In the genomic region with DNA sequence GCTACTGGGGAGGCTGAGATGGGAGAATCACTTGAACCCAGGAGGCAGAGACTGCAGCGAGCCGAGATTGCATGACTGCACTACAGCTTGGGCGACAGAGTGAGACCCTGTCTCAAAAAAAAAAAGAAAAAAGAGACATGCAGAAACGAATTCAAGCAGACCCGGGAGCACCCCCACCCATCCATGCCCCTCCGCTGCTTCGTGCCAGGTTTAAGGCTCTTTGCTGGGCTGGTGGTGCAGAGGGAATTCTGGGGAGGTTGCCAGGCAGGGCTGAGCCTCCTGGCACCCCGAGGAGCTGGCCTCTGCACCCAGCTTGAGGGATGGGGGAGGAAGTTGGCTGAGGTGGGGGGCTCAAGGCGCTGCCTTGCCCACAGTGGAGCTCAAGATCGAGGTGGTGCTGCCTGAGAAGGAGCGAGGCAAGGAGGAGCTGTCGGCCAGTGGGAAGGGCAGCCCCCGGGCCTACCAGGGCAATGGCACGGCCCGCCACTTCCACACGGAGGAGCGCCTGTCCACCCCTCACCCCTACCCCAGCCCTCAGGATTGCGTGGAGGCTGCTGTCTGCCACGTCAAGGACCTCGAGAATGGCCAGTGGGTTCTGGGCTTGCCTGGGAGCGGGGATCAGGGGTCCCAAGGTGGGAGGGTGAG, we compare ENCODE assay signal across 22 cellular contexts. TPM values are rescaled to one million over a fixed set of nuclear protein-coding genes. Genes with fewer than 3 reads are reported as not detected.
A peak's percentile ranks its signal among the peaks of the same experiment; 100 is the strongest.
DNase-seq lines count a peak whose midpoint lies in the region; ATAC-seq and TF ChIP-seq lines count a peak whose summit lies in the region.
"Had no signal": no experiment of that assay in that cellular context is flagged by ENCODE, and none has a peak within 500 bp of the region (broad histone marks: within the 10 kb centered on the region; RNA-seq: fewer than 3 reads in every experiment).

No MANE protein-coding gene starts in this region.

- peaks cover 0 to under 1% of the 10 kb centered on the region in 2 donors for H3K9me3 ChIP-seq in right atrium auricular region
- H3K9me3 ChIP-seq: BE2C, HAP-1, SJCRH30 had no signal

- no peak overlapping the region for H3K27ac Mint-ChIP-seq in chondrocyte (ENCODE audit: unreplicated experiment)
- H3K27ac Mint-ChIP-seq in progenitor cell of endocrine pancreas = peak overlapping the region; percentile 49
- no peak overlapping the region for H3K27ac Mint-ChIP-seq in T-cell

- POLR2A ChIA-PET in T-cell (lab: Charles Lee) = interaction anchor here in 1 of 2 donors (0.5 kb wide), 1 partner anchor 29 kb away, joined by 4 read pairs; no protein-coding TSS in a partner anchor

- H3K27ac ChIP-seq in right atrium auricular region = no peak overlapping the region
- H3K27ac ChIP-seq: 22Rv1, KMS-11, SJCRH30 had no signal

- no peak overlapping the region for H3K4me3 ChIP-seq in right atrium auricular region
- H3K4me3 ChIP-seq: HAP-1, SJCRH30 had no signal

- no peak for ATAC-seq in Right ventricle myocardium inferior
- no peak for ATAC-seq in T-cell (replicated peaks in 1 of 4)

- peaks cover 0 to 4% of the 10 kb centered on the region in 2 donors for H3K4me1 ChIP-seq in right atrium auricular region
- H3K4me1 ChIP-seq: BE2C, HAP-1, SJCRH30 had no signal

- H3K9me3 Mint-ChIP-seq in chondrocyte (ENCODE audit: low read depth) (no peaks in the 10 kb centered on the region), progenitor cell of endocrine pancreas (ENCODE audit: low read depth) (no peaks in the 10 kb centered on the region), T-cell (no peaks in the 10 kb centered on the region)

- H3K36me3 Mint-ChIP-seq in chondrocyte (ENCODE audit: low read depth) = no peaks in the 10 kb centered on the region
- no peaks in the 10 kb centered on the region for H3K36me3 Mint-ChIP-seq in progenitor cell of endocrine pancreas (ENCODE audit: insufficient read depth)
- H3K36me3 Mint-ChIP-seq in T-cell = no peaks in the 10 kb centered on the region

- DNase-seq in Right ventricle myocardium inferior (ENCODE audit: missing footprints) (peak; percentile 37), right atrium auricular region (ENCODE audit: low spot score) (no peak), chondrocyte (ENCODE audit: low spot score) (peak; percentile 74), progenitor cell of endocrine pancreas (ENCODE audit: low spot score, unreplicated experiment) (no peak), NCI-H2081 (lab: John Stamatoyannopoulos, UW) (no peak), T-cell (no peak)
- DNase-seq: BE2C; Calu3; DMS79 treated with DMSO at 0.1 percent for 48 hours; GF-D8; GOT3; IMR-90; MM.1S; NCI-H2029; NCI-H446 treated with DMSO at 0.1 percent for 48 hours; NCI-H526; NCI-H82; NK-92 treated with Interleukin-12 subunit alpha and Interleukin-12 subunit beta, amount 100 ng/mL, for 24 hours; SJCRH30 had no signal

- intact Hi-C loops in Right ventricle myocardium inferior (cut with DNase I) = no loop called here

- H3K4me1 Mint-ChIP-seq in chondrocyte (ENCODE audit: low read depth) (peaks cover 3% of the 10 kb centered on the region), progenitor cell of endocrine pancreas (ENCODE audit: low read depth) (no peaks in the 10 kb centered on the region), T-cell (no peaks in the 10 kb centered on the region)

- no peak for TF ChIP-seq CTCF in right atrium auricular region (IDR thresholded peaks at IDR 0.05)
- no peak for TF ChIP-seq CTCF in chondrocyte (IDR thresholded peaks at IDR 0.05)
- no peak for TF ChIP-seq CTCF in progenitor cell of endocrine pancreas (IDR thresholded peaks at IDR 0.05; ENCODE audit: unreplicated experiment)

- H3K27me3 Mint-ChIP-seq in chondrocyte (ENCODE audit: low read depth) (no peaks in the 10 kb centered on the region), progenitor cell of endocrine pancreas (peaks cover 9% of the 10 kb centered on the region), T-cell (peaks cover 0 to 2% of the 10 kb centered on the region in 2 donors)

- H3K27me3 ChIP-seq in right atrium auricular region = no peaks in the 10 kb centered on the region
- H3K27me3 ChIP-seq: BE2C had no signal

- CTCF ChIA-PET in T-cell (lab: Charles Lee) = no interaction called here

- H3K4me3 Mint-ChIP-seq in chondrocyte (ENCODE audit: unreplicated experiment) = no peak overlapping the region
- H3K4me3 Mint-ChIP-seq in progenitor cell of endocrine pancreas (ENCODE audit: low read depth) = no peak overlapping the region
- H3K4me3 Mint-ChIP-seq in T-cell = no peak overlapping the region

- H3K36me3 ChIP-seq in right atrium auricular region = no peaks in the 10 kb centered on the region
- H3K36me3 ChIP-seq: BE2C, HAP-1, SJCRH30 had no signal

RNA-seq across cellular contexts. Expression of gene AIFM3, which starts 6.0 kb away (rescaled TPM):
- 0.65 TPM for total RNA-seq in Right ventricle myocardium inferior
- 1 to 10 TPM in 1 of 2 donors, under 1 TPM in 1; 0.75 to 1.0 TPM for total RNA-seq in right atrium auricular region
- total RNA-seq in chondrocyte = 0.47 TPM in 1 of 3 replicates, not detected in the others
- total RNA-seq in progenitor cell of endocrine pancreas = 1.8 and 2.3 TPM in 2 replicates
- total RNA-seq in T-cell = 1 to 10 TPM in 2 of 5 donors, under 1 TPM in 3; 0.33 to 1.7 (median 0.66) TPM
- total RNA-seq: SJCRH30 had no signal

RNA-seq across cellular contexts. Expression of gene LZTR1, which starts 9.0 kb away (rescaled TPM):
- total RNA-seq in Right ventricle myocardium inferior (24.3 TPM), right atrium auricular region (10 to 100 TPM; 20.7 to 24.7 TPM), chondrocyte (86.4 to 103 TPM (median 87.0 TPM) in 3 replicates), progenitor cell of endocrine pancreas (91.6 and 93.8 TPM in 2 replicates), T-cell (100 to 1,000 TPM in 3 of 5 donors, 10 to 100 TPM in 2; 57.1 to 118 (median 105) TPM)

RNA-seq across cellular contexts. Expression of gene THAP7, which starts 28.9 kb away (rescaled TPM):
- total RNA-seq in Right ventricle myocardium inferior (17.0 TPM), right atrium auricular region (10 to 100 TPM; 39.8 to 51.1 TPM), chondrocyte (15.7 to 22.5 TPM (median 17.2 TPM) in 3 replicates), progenitor cell of endocrine pancreas (17.6 and 20.2 TPM in 2 replicates), T-cell (10 to 100 TPM; 46.4 to 61.1 (median 56.8) TPM)

RNA-seq across cellular contexts. Expression of gene P2RX6, which starts 41.9 kb away (rescaled TPM):
- total RNA-seq in Right ventricle myocardium inferior = 2.8 TPM
- 1 to 10 TPM; 1.0 to 5.4 TPM for total RNA-seq in right atrium auricular region
- 2.1 to 4.9 TPM (median 2.2 TPM) in 3 replicates for total RNA-seq in chondrocyte
- total RNA-seq in progenitor cell of endocrine pancreas = 0.36 and 0.57 TPM in 2 replicates
- 1 to 10 TPM in 3 of 5 donors, under 1 TPM in 2; 0.29 to 1.6 (median 1.0) TPM for total RNA-seq in T-cell

RNA-seq across cellular contexts. Expression of gene CRKL, which starts 55.8 kb away (rescaled TPM):
- total RNA-seq in Right ventricle myocardium inferior (52.6 TPM), right atrium auricular region (10 to 100 TPM; 46.7 to 53.7 TPM), chondrocyte (45.3 to 49.2 TPM (median 46.3 TPM) in 3 replicates), progenitor cell of endocrine pancreas (81.4 and 86.3 TPM in 2 replicates), T-cell (10 to 100 TPM; 41.7 to 87.7 (median 85.4) TPM)

Comparison
In these comparisons a context has a peak if more than half of its experiments do, and no peak if none do; other contexts are left out.
1. DNase-seq: peak in Right ventricle myocardium inferior (single experiment) and chondrocyte (single experiment); none in right atrium auricular region (single experiment), progenitor cell of endocrine pancreas (single experiment), NCI-H2081 (0 of 2) and T-cell (0 of 34).